In the genomic region with DNA sequence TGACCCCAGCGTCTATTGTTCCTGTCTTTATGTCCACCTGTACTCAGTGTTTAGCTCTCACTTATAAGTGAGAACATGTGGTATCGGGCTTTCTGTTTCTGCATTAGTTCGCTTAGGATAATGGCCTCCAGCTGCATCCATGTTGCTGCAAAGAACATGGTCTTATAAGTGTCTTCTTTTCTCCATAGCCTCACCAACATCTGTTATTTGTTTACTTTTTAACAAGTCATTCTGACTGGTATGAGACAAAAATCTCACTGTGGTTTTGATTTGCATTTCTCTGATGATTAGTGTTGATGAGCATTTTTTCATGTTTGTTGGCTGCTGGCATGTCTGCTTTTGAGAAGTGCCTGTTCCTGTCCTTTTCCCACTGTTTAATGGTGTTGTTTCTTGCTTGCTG, we compare ENCODE assay signal across 24 cellular contexts. TPM values are rescaled to one million over a fixed set of nuclear protein-coding genes. Genes with fewer than 3 reads are reported as not detected.
A peak's percentile ranks its signal among the peaks of the same experiment; 100 is the strongest.
DNase-seq lines count a peak whose midpoint lies in the region; ATAC-seq and TF ChIP-seq lines count a peak whose summit lies in the region.
"Had no signal": no experiment of that assay in that cellular context is flagged by ENCODE, and none has a peak within 500 bp of the region (broad histone marks: within the 10 kb centered on the region; RNA-seq: fewer than 3 reads in every experiment).

No MANE protein-coding gene starts in this region.

- H3K27ac ChIP-seq in MM.1S (ENCODE audit: low read length) = peak overlapping the region; percentile 73; the same call in 1 of the 2 replicates
- H3K27ac ChIP-seq: adrenal gland, esophagus squamous epithelium, upper lobe of right lung had no signal

- DNase-seq in EH (ENCODE audit: low read depth) (peak; percentile 24), MM.1S (peak; percentile 39), NCI-H1105 treated with DMSO at 0.1 percent for 48 hours (lab: John Stamatoyannopoulos, UW) (no peak), Right ventricle myocardium superior (no peak), AG08395 (ENCODE audit: low spot score) (no peak), activated gamma-delta T cell (lab: John Stamatoyannopoulos, UW) (no peak)
- DNase-seq: activated CD4-positive, alpha-beta T cell treated with anti-CD3 and anti-CD28 coated beads for 48 hours; adrenal gland; central memory CD4-positive, alpha-beta T cell; esophagus squamous epithelium; H9; head of caudate nucleus; IMR-90; MG63; NCI-H187; NCI-H446 treated with DMSO at 0.1 percent for 48 hours; occipital lobe; SW 1271; upper lobe of right lung had no signal

- peaks cover 8% of the 10 kb centered on the region; the same call in 1 of the 2 replicates for H3K4me1 ChIP-seq in MM.1S (ENCODE audit: low read length)
- H3K4me1 ChIP-seq: adrenal gland, esophagus squamous epithelium, upper lobe of right lung had no signal

- H3K9ac ChIP-seq in MM.1S (ENCODE audit: low read length) = peak overlapping the region; percentile 45; the same call in 1 of the 2 replicates

- H3K36me3 ChIP-seq in MM.1S (replicated peaks; ENCODE audit: insufficient read depth, low read length) = no peaks in the 10 kb centered on the region
- H3K36me3 ChIP-seq: adrenal gland, esophagus squamous epithelium, MG63, upper lobe of right lung had no signal

- intact Hi-C loops in Right ventricle myocardium superior (cut with DNase I) = no loop called here

- no peaks in the 10 kb centered on the region for H3K27me3 ChIP-seq in MM.1S (replicated peaks; ENCODE audit: insufficient read depth, low read length)
- H3K27me3 ChIP-seq: adrenal gland, esophagus squamous epithelium, upper lobe of right lung had no signal

- H3K79me2 ChIP-seq in MM.1S (ENCODE audit: low read length) = no peaks in the 10 kb centered on the region

- H3K4me2 ChIP-seq in MM.1S (ENCODE audit: low read depth, low read length) = peak overlapping the region; percentile 57

- no peaks in the 10 kb centered on the region for H4K20me1 ChIP-seq in MM.1S (ENCODE audit: insufficient read depth, low read length)

- peaks cover 8% of the 10 kb centered on the region for H3F3A ChIP-seq in MM.1S (ENCODE audit: insufficient read depth, low read length)

- no peaks in the 10 kb centered on the region for H3K9me2 ChIP-seq in MM.1S (replicated peaks; ENCODE audit: insufficient read depth, low read length)

- no peaks in the 10 kb centered on the region for H3K9me3 ChIP-seq in MM.1S (replicated peaks; ENCODE audit: insufficient read depth, low read length)
- H3K9me3 ChIP-seq: adrenal gland, esophagus squamous epithelium, upper lobe of right lung had no signal

- peak overlapping the region; percentile 57 for H3K4me3 ChIP-seq in MM.1S (ENCODE audit: low read length)
- H3K4me3 ChIP-seq: adrenal gland, esophagus squamous epithelium, lung, MG63, upper lobe of right lung had no signal

- no peak for TF ChIP-seq CTCF in MM.1S (IDR thresholded peaks at IDR 0.05; ENCODE audit: low read length)

- peak; percentile 58 for ATAC-seq in GM19025 (IDR thresholded peaks at IDR 0.05; ENCODE audit: low read depth, unreplicated experiment)
- ATAC-seq in HG02763 (IDR thresholded peaks at IDR 0.05; ENCODE audit: unreplicated experiment) = peak; percentile 69
- ATAC-seq in Right ventricle myocardium superior (ENCODE audit: poor library complexity) = no peak
- ATAC-seq: stimulated activated memory B cell treated with anti-CD40 and anti-IgM and Interleukin-4, amounts not matched to agents 10 μg/mL and 1 μg/mL and 100 μg/mL, for 72 hours; upper lobe of right lung had no signal

- peak overlapping the region; percentile 15; the same call in 1 of the 2 replicates for H2AFZ ChIP-seq in MM.1S (ENCODE audit: low read length)

RNA-seq across cellular contexts. Expression of gene SLN, which starts 21.7 kb away (rescaled TPM):
- total RNA-seq in Right ventricle myocardium superior = 24.8 TPM
- total RNA-seq: activated T-helper 2 cell treated with anti-CD3 and anti-CD28 coated beads, Interferon-gamma antibody, Interleukin-2, Interleukin-4, amounts not matched to agents 10 μg/mL and 5 μg/mL and 100 μg/mL, durations not matched to agents 14 hours and 24 hours and 36 hours; esophagus squamous epithelium; H9; IMR-90; lung had no signal

Comparison
In these comparisons a context has a peak if more than half of its experiments do, and no peak if none do; other contexts are left out.
1. DNase-seq: peak in EH (single experiment) and MM.1S (single experiment); none in NCI-H1105 treated with DMSO at 0.1 percent for 48 hours (single experiment), Right ventricle myocardium superior (single experiment), AG08395 (single experiment) and activated gamma-delta T cell (single experiment).